12 cellular contexts compared by ENCODE assay signal in the genomic region with DNA sequence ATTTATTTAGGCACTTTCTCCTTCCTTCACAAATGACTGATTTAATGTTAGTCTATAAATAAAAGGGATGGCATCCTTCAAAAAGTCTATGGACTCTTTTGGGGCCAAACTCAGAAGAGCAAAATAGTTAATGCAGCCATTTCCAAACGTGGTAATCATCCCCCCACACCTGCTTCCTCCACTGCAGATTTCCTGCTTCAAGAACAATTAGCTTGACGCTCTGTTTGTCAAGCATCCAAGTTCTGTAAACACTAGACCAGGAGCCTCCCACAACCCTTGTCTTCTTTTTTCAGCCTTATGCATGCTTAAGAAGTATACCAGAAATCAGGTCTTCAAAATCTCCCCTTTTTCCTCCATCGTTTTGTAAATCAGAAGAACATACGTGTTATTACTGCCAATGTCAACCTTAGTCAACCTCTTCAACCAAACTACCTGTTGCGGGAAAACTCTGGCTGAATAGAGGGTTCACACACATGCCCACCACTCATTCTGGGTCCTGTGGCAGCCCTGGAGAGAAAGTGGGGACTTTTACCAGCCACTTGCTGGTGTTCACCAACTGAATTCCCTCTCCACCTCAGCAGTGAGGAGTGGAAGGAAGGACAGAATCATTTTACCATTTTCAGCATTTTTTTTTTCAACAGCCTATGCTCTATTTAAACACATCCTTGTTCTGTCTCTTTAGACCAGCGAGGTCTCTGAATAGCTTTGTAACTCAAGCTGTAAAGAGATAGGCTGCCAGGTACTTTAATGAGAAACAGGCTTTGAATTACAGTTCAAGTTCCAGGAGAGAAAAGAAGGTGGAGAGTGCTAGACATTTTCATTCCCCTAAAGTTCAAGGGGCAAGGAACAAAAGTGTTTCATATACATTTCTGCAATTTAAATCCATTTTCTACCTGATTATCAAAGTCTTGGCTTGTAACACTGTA. TPM values are rescaled to one million over a fixed set of nuclear protein-coding genes. Genes with fewer than 3 reads are reported as not detected.
DNase-seq lines count a peak whose midpoint lies in the region; ATAC-seq and TF ChIP-seq lines count a peak whose summit lies in the region.
"Had no signal": no experiment of that assay in that cellular context is flagged by ENCODE, and none has a peak within 500 bp of the region (broad histone marks: within the 10 kb centered on the region; RNA-seq: fewer than 3 reads in every experiment).

No MANE protein-coding gene starts in this region.

- no peak overlapping the region for H3K56ac ChIP-seq in mesendoderm (ENCODE audit: low read length)

- H3K4ac ChIP-seq in mesendoderm (ENCODE audit: low read depth, low read length): no peak overlapping the region

- H3K9me2 ChIP-seq in SK-N-SH: no peaks in the 10 kb centered on the region

- ATAC-seq in SK-N-SH treated with all-trans-retinoic acid at 6 μM for 48 hours (peak; percentile 68), GM21515 (IDR thresholded peaks at IDR 0.05; ENCODE audit: unreplicated experiment) (no peak), HG02763 (IDR thresholded peaks at IDR 0.05; ENCODE audit: unreplicated experiment) (no peak)

- H3K27me3 ChIP-seq in SK-N-SH (ENCODE audit: insufficient read depth) (no peaks in the 10 kb centered on the region), mesendoderm (ENCODE audit: insufficient read depth, low read length, poor library complexity) (no peaks in the 10 kb centered on the region), uterus (no peaks in the 10 kb centered on the region)

- H2BK5ac ChIP-seq in mesendoderm (ENCODE audit: low read length): no peak overlapping the region

- intact Hi-C loops in uterus (cut with DNase I; ENCODE audit: low total_unique reads): no loop called here

- H3K27ac ChIP-seq in SK-N-SH (ENCODE audit: low read depth in 2 of 2, low read length in 1 of 2) (peak overlapping the region in 1 of 2 experiments; percentile 1; a peak in 1 of 4 replicates), mesendoderm (ENCODE audit: low read depth, low read length) (no peak overlapping the region), uterus (peak overlapping the region; percentile 61 to 76)

- H3F3A ChIP-seq in SK-N-SH (replicated peaks; ENCODE audit: insufficient read depth): peaks cover 13% of the 10 kb centered on the region

- no peaks in the 10 kb centered on the region for H4K20me1 ChIP-seq in SK-N-SH (ENCODE audit: insufficient read depth)

- no peak for DNase-seq in SK-N-SH
- peak; percentile 14 to 37 for DNase-seq in cardiac fibroblast (ENCODE audit: low read depth in 2 of 2)
- no peak for DNase-seq in mesendoderm
- peak in 1 of 2 donors; percentile 58 for DNase-seq in uterus
- DNase-seq in HK-2 (ENCODE audit: unreplicated experiment): no peak
- DNase-seq: ACHN, activated T-cell treated with anti-CD3 and anti-CD28 coated beads for 4 hours, immature natural killer cell, retina had no signal

- no peak overlapping the region for H3K23ac ChIP-seq in mesendoderm (ENCODE audit: low read length)

- WGBS in SK-N-SH (ENCODE audit: low lambda C conversion rate): 73% methylated on average over 6 of the region's 6 CpGs
- WGBS in mesendoderm (ENCODE audit: extremely low coverage, insufficient coverage, low lambda C conversion rate): no CpG with 5 or more reads among the region's 6 CpGs

- H3K79me2 ChIP-seq in SK-N-SH (ENCODE audit: insufficient read depth) (no peaks in the 10 kb centered on the region), mesendoderm (ENCODE audit: control insufficient read depth, insufficient read depth, low read length) (peaks cover 3% of the 10 kb centered on the region)

- H3K18ac ChIP-seq in mesendoderm (ENCODE audit: low read length): peak overlapping the region; percentile 53

- H3K4me1 ChIP-seq in SK-N-SH (ENCODE audit: control insufficient read depth in 1 of 2, insufficient read depth in 2 of 2, low read depth in 1 of 2, low read length in 1 of 2) (peaks cover 12 to 23% of the 10 kb centered on the region in 2 experiments), mesendoderm (ENCODE audit: control insufficient read depth, low read depth, low read length) (peaks cover 2% of the 10 kb centered on the region), uterus (peaks cover 0 to 3% of the 10 kb centered on the region in 2 donors)

- TF ChIP-seq EP300 in SK-N-SH (IDR thresholded peaks at IDR 0.05; ENCODE audit: borderline replicate concordance in 1 of 2, low read depth in 1 of 2, low read length in 1 of 2): no peak

- no peak overlapping the region for H2BK15ac ChIP-seq in mesendoderm (replicated peaks; ENCODE audit: low read depth)

- H2BK120ac ChIP-seq in mesendoderm (ENCODE audit: low read depth, low read length): no peak overlapping the region

- H3K4me2 ChIP-seq in SK-N-SH (no peak overlapping the region), mesendoderm (ENCODE audit: low read length) (no peak overlapping the region)

- H4K8ac ChIP-seq in mesendoderm (ENCODE audit: low read depth, low read length): no peak overlapping the region

- CTCF ChIA-PET in SK-N-SH (lab: Yijun Ruan, JAX): no interaction called here

- TF ChIP-seq CTCF in SK-N-SH (IDR thresholded peaks at IDR 0.05) (no peak), cardiac fibroblast (IDR thresholded peaks at IDR 0.05; ENCODE audit: low read depth, low read length) (no peak), uterus (IDR thresholded peaks at IDR 0.05) (no peak)

- H3K79me1 ChIP-seq in mesendoderm (ENCODE audit: low read length): peaks cover 4% of the 10 kb centered on the region

- no peak overlapping the region for H4K5ac ChIP-seq in mesendoderm (ENCODE audit: low read length)

- TF ChIP-seq POLR2A in uterus (IDR thresholded peaks at IDR 0.05): no peak

- no peak overlapping the region for H2AFZ ChIP-seq in SK-N-SH (ENCODE audit: low read depth)

- H3K4me3 ChIP-seq in SK-N-SH (ENCODE audit: low read depth in 2 of 2, low read length in 1 of 2) (no peak overlapping the region), cardiac fibroblast (replicated peaks in 1 of 2; ENCODE audit: low read depth in 2 of 2, low read length in 2 of 2) (no peak overlapping the region), mesendoderm (ENCODE audit: low read length) (no peak overlapping the region), uterus (no peak overlapping the region)

- H3K36me3 ChIP-seq in SK-N-SH (replicated peaks in 1 of 2; ENCODE audit: control insufficient read depth in 1 of 2, insufficient read depth in 2 of 2, low read length in 1 of 2) (peaks cover 7 to 29% of the 10 kb centered on the region in 2 experiments), mesendoderm (ENCODE audit: control insufficient read depth, insufficient read depth, low read length) (no peaks in the 10 kb centered on the region), uterus (no peaks in the 10 kb centered on the region)

- POLR2A ChIA-PET in SK-N-SH (lab: Yijun Ruan, JAX): no interaction called here

- H3K9ac ChIP-seq in SK-N-SH: no peak overlapping the region
- H3K9ac ChIP-seq in mesendoderm (ENCODE audit: low read length): no peak overlapping the region

- H3K9me3 ChIP-seq in SK-N-SH (no peaks in the 10 kb centered on the region), uterus (no peaks in the 10 kb centered on the region)

- no peak overlapping the region for H2AK5ac ChIP-seq in mesendoderm (ENCODE audit: low read length)

- TF ChIP-seq RAD21 in SK-N-SH (IDR thresholded peaks at IDR 0.05; ENCODE audit: low read length): no peak

TF ChIP-seq in SK-N-SH treated with all-trans-retinoic acid at 6 μM for 48 hours, 23 proteins besides CTCF, POLR2A, EP300 and RAD21:
- no peak for TF ChIP-seq RARB (CRISPR knock-in tag; IDR thresholded peaks at IDR 0.05)

TF ChIP-seq in SK-N-SH, 30 proteins besides CTCF, POLR2A, EP300 and RAD21 (continues in another document):
- no peak for TF ChIP-seq TCF12 (IDR thresholded peaks at IDR 0.05)
- no peak for TF ChIP-seq JUND (IDR thresholded peaks at IDR 0.05)
- no peak for TF ChIP-seq MEF2A (IDR thresholded peaks at IDR 0.05; ENCODE audit: borderline replicate concordance, low read depth)
- no peak for TF ChIP-seq EZH2phosphoT487 (IDR thresholded peaks at IDR 0.05; ENCODE audit: borderline replicate concordance, low read depth)
- TF ChIP-seq FOSL2 (IDR thresholded peaks at IDR 0.05; ENCODE audit: borderline replicate concordance, low read depth): no peak
- no peak for TF ChIP-seq YY1 (IDR thresholded peaks at IDR 0.05; ENCODE audit: low read depth)
- TF ChIP-seq GATA2 (CRISPR knock-in tag; IDR thresholded peaks at IDR 0.05): no peak
- TF ChIP-seq FOXJ3 (CRISPR knock-in tag; IDR thresholded peaks at IDR 0.05): no peak
- no peak for TF ChIP-seq TAF1 (IDR thresholded peaks at IDR 0.05; ENCODE audit: borderline replicate concordance, low read depth, low read length)
- TF ChIP-seq GABPA (IDR thresholded peaks at IDR 0.05; ENCODE audit: low read depth): no peak
- TF ChIP-seq NFIC (IDR thresholded peaks at IDR 0.05; ENCODE audit: borderline replicate concordance): no peak
- no peak for TF ChIP-seq USF2 (IDR thresholded peaks at IDR 0.05; ENCODE audit: borderline replicate concordance, low read depth, low read length)
- no peak for TF ChIP-seq TEAD4 (IDR thresholded peaks at IDR 0.05; ENCODE audit: borderline replicate concordance, insufficient read depth)
- TF ChIP-seq, protein P1, sequence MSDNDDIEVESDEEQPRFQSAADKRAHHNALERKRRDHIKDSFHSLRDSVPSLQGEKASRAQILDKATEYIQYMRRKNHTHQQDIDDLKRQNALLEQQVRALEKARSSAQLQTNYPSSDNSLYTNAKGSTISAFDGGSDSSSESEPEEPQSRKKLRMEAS (IDR thresholded peaks at IDR 0.05; ENCODE audit: low read depth): no peak
- no peak for TF ChIP-seq NRF1 (IDR thresholded peaks at IDR 0.05; ENCODE audit: low read depth, low read length)
- TF ChIP-seq RFX5 (IDR thresholded peaks at IDR 0.05; ENCODE audit: low read length): no peak
- no peak for TF ChIP-seq CHD2 (IDR thresholded peaks at IDR 0.05; ENCODE audit: low read length, partially characterized antibody)
- TF ChIP-seq MXI1 (IDR thresholded peaks at IDR 0.05; ENCODE audit: low read depth, low read length): no peak
- no peak for TF ChIP-seq FOXM1 (IDR thresholded peaks at IDR 0.05; ENCODE audit: low read depth)

RNA-seq across cellular contexts. Expression of gene EFNB2, which starts 39.1 kb away (rescaled TPM):
- 2.8 and 3.0 TPM in 2 replicates for polyA plus RNA-seq in SK-N-SH (2012; rRNA removed)
- polyA plus RNA-seq in SK-N-SH (2012; cell fraction: cytosol; rRNA removed): 3.7 and 4.4 TPM in 2 replicates
- 2.7 and 3.6 TPM in 2 replicates for polyA plus RNA-seq in SK-N-SH (2012; cell fraction: nucleus; rRNA removed)
- 29.5 TPM for polyA plus RNA-seq in mesendoderm (2013, experiment 1 of 2)
- 30.1 TPM for polyA plus RNA-seq in mesendoderm (2013, experiment 2 of 2)
- 10 to 100 TPM in 3 of 4 donors, 1 to 10 TPM in 1; 8.8 to 65.3 (median 22.7) TPM for total RNA-seq in uterus

Comparison
In these comparisons a context has a peak if more than half of its experiments do, and no peak if none do; other contexts are left out.
1. DNase-seq: peak in cardiac fibroblast (2 of 2); none in SK-N-SH (single experiment), mesendoderm (single experiment) and HK-2 (single experiment).